ENCODE assay signal across 1 cellular context in the genomic region with DNA sequence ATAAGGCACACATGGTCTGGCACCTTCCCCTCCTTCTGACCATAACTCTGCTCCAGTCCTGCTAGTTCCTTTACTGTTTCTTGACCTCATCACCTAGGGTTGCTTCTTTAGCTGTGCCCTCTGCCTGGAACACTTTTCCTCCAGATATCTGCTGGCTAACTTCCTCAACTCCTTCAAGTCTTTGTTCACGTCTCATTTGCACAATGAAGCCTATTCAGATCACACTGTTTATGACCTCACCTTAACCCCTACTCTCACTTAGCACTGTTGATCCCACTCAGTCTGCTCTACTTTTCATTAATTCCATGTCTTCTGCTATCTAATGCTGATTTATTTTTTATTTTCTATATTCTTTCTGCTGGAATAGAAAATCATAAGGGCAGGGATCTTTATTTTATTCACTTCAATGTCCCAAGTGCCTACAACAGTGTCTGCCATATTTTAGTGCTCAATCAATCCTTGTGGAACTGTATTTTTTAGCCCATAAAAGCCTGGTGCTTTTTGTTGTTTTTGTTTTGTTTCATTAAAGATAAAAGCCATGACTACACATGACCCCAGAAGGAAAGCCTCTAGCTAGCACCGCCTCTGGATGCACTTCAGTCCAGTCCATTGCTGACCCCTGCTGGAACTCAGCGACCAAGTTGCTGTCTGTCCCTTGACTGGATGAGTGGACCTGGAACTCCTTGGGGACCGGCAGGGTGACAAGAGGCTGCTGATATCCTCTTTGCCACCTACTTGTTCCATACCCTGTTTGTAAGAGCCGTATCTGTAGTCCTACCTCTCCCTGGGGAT.
TF ChIP-seq lines count a peak whose summit lies in the region.

No MANE protein-coding gene starts in this region.

TF ChIP-seq in K562, 482 proteins besides CTCF, POLR2A, EP300 and RAD21 (continued from another document and continues in another):
- TF ChIP-seq ZNF407 (IDR thresholded peaks at IDR 0.05; ENCODE audit: low read depth) (no peak), ZNF644 (tag; IDR thresholded peaks at IDR 0.05; ENCODE audit: low read depth) (no peak), NR3C1 (CRISPR knock-in tag; IDR thresholded peaks at IDR 0.05) (no peak), CTBP1 (IDR thresholded peaks at IDR 0.05; ENCODE audit: borderline replicate concordance) (no peak), ZNF584 (CRISPR knock-in tag; IDR thresholded peaks at IDR 0.05; ENCODE audit: low read depth) (no peak), PCBP2 (IDR thresholded peaks at IDR 0.05; ENCODE audit: low read depth, low read length, poor library complexity, severe bottlenecking) (no peak), MYC (IDR thresholded peaks at IDR 0.05; ENCODE audit: low read depth, low read length) (peak; percentile 53; the same call in 1 of the 2 replicates), MYC (CRISPR knock-in tag; IDR thresholded peaks at IDR 0.05; ENCODE audit: borderline replicate concordance, low read depth) (no peak), HSF4 (CRISPR knock-in tag; IDR thresholded peaks at IDR 0.05; ENCODE audit: borderline replicate concordance) (no peak), TOE1 (IDR thresholded peaks at IDR 0.05; ENCODE audit: borderline replicate concordance) (no peak), TOE1 (CRISPR knock-in tag; IDR thresholded peaks at IDR 0.05; ENCODE audit: borderline replicate concordance, low read depth) (0 out of 2 replicates have a peak, but pooled peaks have one; percentile 36), WHSC1 (IDR thresholded peaks at IDR 0.05; ENCODE audit: low read length) (no peak), THAP7 (CRISPR knock-in tag; IDR thresholded peaks at IDR 0.05) (no peak), ZC3H4 (CRISPR knock-in tag; IDR thresholded peaks at IDR 0.05; ENCODE audit: borderline replicate concordance) (no peak), TBL1XR1 (IDR thresholded peaks at IDR 0.05; ENCODE audit: low read length in 2 of 2) (no peak), HDAC8 (tag; IDR thresholded peaks at IDR 0.05) (no peak), NCOA1 (IDR thresholded peaks at IDR 0.05; ENCODE audit: low read depth) (no peak), ETS1 (conservative IDR thresholded peaks at IDR 0.05; ENCODE audit: control insufficient read depth, low read depth, low read length) (no peak), FOXJ2 (tag; IDR thresholded peaks at IDR 0.05) (peak; percentile 100), PTTG1 (tag; IDR thresholded peaks at IDR 0.05; ENCODE audit: low read depth) (no peak), PTBP1 (IDR thresholded peaks at IDR 0.05; ENCODE audit: low read depth, low read length) (no peak), HCFC1 (IDR thresholded peaks at IDR 0.05; ENCODE audit: low read depth, low read length) (peak; percentile 37; the same call in 1 of the 2 replicates), KLF16 (IDR thresholded peaks at IDR 0.05) (peak; percentile 33; the same call in 1 of the 2 replicates), THAP12 (CRISPR knock-in tag; IDR thresholded peaks at IDR 0.05) (no peak), HDAC2 (IDR thresholded peaks at IDR 0.05) (no peak), ZNF512 (tag; IDR thresholded peaks at IDR 0.05) (no peak), ZNF408 (CRISPR knock-in tag; IDR thresholded peaks at IDR 0.05; ENCODE audit: low read depth) (no peak), LEF1 (IDR thresholded peaks at IDR 0.05) (no peak), LCOR (CRISPR knock-in tag; IDR thresholded peaks at IDR 0.05) (no peak), RBM22 (IDR thresholded peaks at IDR 0.05; ENCODE audit: low read depth, low read length, poor library complexity, severe bottlenecking) (no peak)
- TF ChIP-seq, protein P1, sequence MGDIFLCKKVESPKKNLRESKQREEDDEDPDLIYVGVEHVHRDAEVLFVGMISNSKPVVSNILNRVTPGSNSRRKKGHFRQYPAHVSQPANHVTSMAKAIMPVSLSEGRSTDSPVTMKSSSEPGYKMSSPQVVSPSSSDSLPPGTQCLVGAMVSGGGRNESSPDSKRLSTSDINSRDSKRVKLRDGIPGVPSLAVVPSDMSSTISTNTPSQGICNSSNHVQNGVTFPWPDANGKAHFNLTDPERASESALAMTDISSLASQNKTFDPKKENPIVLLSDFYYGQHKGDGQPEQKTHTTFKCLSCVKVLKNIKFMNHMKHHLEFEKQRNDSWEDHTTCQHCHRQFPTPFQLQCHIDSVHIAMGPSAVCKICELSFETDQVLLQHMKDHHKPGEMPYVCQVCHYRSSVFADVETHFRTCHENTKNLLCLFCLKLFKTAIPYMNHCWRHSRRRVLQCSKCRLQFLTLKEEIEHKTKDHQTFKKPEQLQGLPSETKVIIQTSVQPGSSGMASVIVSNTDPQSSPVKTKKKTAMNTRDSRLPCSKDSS (IDR thresholded peaks at IDR 0.05; ENCODE audit: low read depth, partially characterized antibody) = no peak
- TF ChIP-seq, protein P2, sequence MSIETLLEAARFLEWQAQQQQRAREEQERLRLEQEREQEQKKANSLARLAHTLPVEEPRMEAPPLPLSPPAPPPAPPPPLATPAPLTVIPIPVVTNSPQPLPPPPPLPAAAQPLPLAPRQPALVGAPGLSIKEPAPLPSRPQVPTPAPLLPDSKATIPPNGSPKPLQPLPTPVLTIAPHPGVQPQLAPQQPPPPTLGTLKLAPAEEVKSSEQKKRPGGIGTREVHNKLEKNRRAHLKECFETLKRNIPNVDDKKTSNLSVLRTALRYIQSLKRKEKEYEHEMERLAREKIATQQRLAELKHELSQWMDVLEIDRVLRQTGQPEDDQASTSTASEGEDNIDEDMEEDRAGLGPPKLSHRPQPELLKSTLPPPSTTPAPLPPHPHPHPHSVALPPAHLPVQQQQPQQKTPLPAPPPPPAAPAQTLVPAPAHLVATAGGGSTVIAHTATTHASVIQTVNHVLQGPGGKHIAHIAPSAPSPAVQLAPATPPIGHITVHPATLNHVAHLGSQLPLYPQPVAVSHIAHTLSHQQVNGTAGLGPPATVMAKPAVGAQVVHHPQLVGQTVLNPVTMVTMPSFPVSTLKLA (conservative IDR thresholded peaks at IDR 0.05) = peak in 1 of 2 experiments; percentile 46; a peak in 2 of 4 replicates
- TF ChIP-seq, protein P3, sequence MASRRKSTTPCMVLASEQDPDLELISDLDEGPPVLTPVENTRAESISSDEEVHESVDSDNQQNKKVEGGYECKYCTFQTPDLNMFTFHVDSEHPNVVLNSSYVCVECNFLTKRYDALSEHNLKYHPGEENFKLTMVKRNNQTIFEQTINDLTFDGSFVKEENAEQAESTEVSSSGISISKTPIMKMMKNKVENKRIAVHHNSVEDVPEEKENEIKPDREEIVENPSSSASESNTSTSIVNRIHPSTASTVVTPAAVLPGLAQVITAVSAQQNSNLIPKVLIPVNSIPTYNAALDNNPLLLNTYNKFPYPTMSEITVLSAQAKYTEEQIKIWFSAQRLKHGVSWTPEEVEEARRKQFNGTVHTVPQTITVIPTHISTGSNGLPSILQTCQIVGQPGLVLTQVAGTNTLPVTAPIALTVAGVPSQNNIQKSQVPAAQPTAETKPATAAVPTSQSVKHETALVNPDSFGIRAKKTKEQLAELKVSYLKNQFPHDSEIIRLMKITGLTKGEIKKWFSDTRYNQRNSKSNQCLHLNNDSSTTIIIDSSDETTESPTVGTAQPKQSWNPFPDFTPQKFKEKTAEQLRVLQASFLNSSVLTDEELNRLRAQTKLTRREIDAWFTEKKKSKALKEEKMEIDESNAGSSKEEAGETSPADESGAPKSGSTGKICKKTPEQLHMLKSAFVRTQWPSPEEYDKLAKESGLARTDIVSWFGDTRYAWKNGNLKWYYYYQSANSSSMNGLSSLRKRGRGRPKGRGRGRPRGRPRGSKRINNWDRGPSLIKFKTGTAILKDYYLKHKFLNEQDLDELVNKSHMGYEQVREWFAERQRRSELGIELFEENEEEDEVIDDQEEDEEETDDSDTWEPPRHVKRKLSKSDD (conservative IDR thresholded peaks at IDR 0.05; ENCODE audit: low read length) = no peak
